ENCODE assay signal across 8 cellular contexts in the genomic region with DNA sequence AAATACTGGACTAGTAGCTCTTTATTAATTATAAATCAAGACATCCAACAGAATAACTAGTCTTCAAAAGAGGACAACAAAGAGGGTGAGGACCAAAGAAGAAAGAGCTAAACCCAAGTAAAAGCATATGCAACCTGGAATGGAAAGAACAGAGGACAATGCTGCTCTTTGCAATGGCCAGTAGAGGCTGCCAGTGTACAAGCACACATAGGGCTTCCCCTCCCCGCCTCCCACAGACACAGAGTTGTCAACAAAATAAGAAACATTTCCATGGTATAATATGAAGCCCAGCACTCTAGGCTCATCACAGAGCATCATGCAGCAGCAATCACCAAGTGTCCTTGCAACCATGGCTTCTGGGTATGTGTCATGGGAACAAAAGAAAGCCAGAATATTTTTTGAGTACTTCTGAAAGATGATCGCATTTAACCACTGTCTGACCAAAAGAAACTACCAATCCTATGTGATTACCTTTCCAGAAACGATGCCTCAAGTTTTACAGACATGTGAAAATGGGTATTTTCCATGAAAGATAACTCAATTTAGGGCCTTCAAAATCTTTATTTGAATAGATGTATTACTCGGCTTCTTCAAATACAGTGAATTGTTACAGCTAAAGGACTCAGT. TPM values are rescaled to one million over a fixed set of nuclear protein-coding genes. Genes with fewer than 3 reads are reported as not detected.
DNase-seq lines count a peak whose midpoint lies in the region; ATAC-seq and TF ChIP-seq lines count a peak whose summit lies in the region.

No MANE protein-coding gene starts in this region.

- H3K4me1 ChIP-seq in BE2C, result peaks cover 16% of the 10 kb centered on the region
- H3K4me1 ChIP-seq in lower lobe of right lung, result peaks cover 9% of the 10 kb centered on the region

- H3K9me3 ChIP-seq in BE2C (no peaks in the 10 kb centered on the region), lower lobe of right lung (no peaks in the 10 kb centered on the region)

- DNase-seq in BE2C (peak; percentile 73), NCI-H2171 treated with DMSO at 0.1 percent for 48 hours (lab: John Stamatoyannopoulos, UW) (peak; percentile 60), dedifferentiated amniotic fluid mesenchymal stem cell (ENCODE audit: extremely low spot score) (peak; percentile 75), lower lobe of right lung (peak; percentile 61)
- peak; percentile 65 to 68 for DNase-seq in activated CD4-positive, alpha-beta T cell treated with anti-CD3 and anti-CD28 coated beads for 4 hours
- peak; percentile 12 to 34 for DNase-seq in stimulated activated CD8-positive, alpha-beta memory T cell treated with anti-CD3 and anti-CD28 coated beads, Interleukin-2, amount 100 ng/mL, for 48 hours (ENCODE audit: low read depth in 2 of 2)

- intact Hi-C loops in lower lobe of right lung (cut with DNase I), result no loop called here

- H3K27ac ChIP-seq in lower lobe of right lung, result no peak overlapping the region

- TF ChIP-seq CTCF in BE2C (IDR thresholded peaks at IDR 0.05; ENCODE audit: low read depth, low read length) (peak; percentile 100), lower lobe of right lung (IDR thresholded peaks at IDR 0.05) (peak; percentile 79)

- no peak overlapping the region for H3K4me3 ChIP-seq in BE2C (ENCODE audit: low read depth, low read length)
- H3K4me3 ChIP-seq in lower lobe of right lung, result no peak overlapping the region

- ATAC-seq in GM18909 (IDR thresholded peaks at IDR 0.05; ENCODE audit: poor library complexity, unreplicated experiment) (peak; percentile 98), HG03135 (IDR thresholded peaks at IDR 0.05; ENCODE audit: unreplicated experiment) (peak; percentile 98), lower lobe of right lung (peak; percentile 81 to 89)

- H3K36me3 ChIP-seq in BE2C (no peaks in the 10 kb centered on the region), lower lobe of right lung (no peaks in the 10 kb centered on the region)

- H3K27me3 ChIP-seq in BE2C (no peaks in the 10 kb centered on the region), lower lobe of right lung (ENCODE audit: low read depth) (no peaks in the 10 kb centered on the region)

RNA-seq across cellular contexts. Expression of a gene that starts 58.1 kb away (rescaled TPM):
- polyA plus RNA-seq in BE2C (2012; ENCODE audit: insufficient read depth, insufficient read length, low read depth), result 2.3 TPM
- 25.4 TPM for total RNA-seq in lower lobe of right lung

Comparison
In these comparisons a context has a peak if more than half of its experiments do, and no peak if none do; other contexts are left out.
1. DNase-seq: peak in every context shown above with its lines; median percentile 75 in dedifferentiated amniotic fluid mesenchymal stem cell; 73 in BE2C; 66 in activated CD4-positive, alpha-beta T cell treated with anti-CD3 and anti-CD28 coated beads for 4 hours; 61 in lower lobe of right lung; 60 in NCI-H2171 treated with DMSO at 0.1 percent for 48 hours; 23 in stimulated activated CD8-positive, alpha-beta memory T cell treated with anti-CD3 and anti-CD28 coated beads, Interleukin-2, amount 100 ng/mL, for 48 hours.